ENCODE assay signal across 13 cellular contexts in genomic region chr15:70063992-70064379, GRCh38.
"Had no signal": no experiment of that assay in that cellular context is flagged by ENCODE, and none has a peak within 500 bp of the region (broad histone marks: within the 10 kb centered on the region; RNA-seq: fewer than 3 reads in every experiment).

No MANE protein-coding gene starts in this region.

- H3K36me3 Mint-ChIP-seq: activated naive CD8-positive, alpha-beta T cell had no signal

- H3K9me3 Mint-ChIP-seq: stimulated activated naive B cell treated with anti-CD40 and anti-IgM and Interleukin-4, amounts not matched to agents 10 μg/mL and 1 μg/mL and 100 μg/mL, for 72 hours; T-helper 1 cell treated with Interleukin-12 subunit alpha and Interleukin-12 subunit beta and Interleukin-4 antibody, amounts not matched to agents 30 μg/mL and 1 μg/mL, for 36 hours; type B pancreatic cell had no signal

- H3K27ac ChIP-seq: ovary, skin epidermis had no signal

- H3K27me3 ChIP-seq: breast epithelium, ovary had no signal

- H3K27me3 Mint-ChIP-seq: activated naive CD8-positive, alpha-beta T cell; stimulated activated naive B cell treated with anti-CD40 and anti-IgM and Interleukin-4, amounts not matched to agents 10 μg/mL and 1 μg/mL and 100 μg/mL, for 72 hours had no signal

- H3K4me1 Mint-ChIP-seq: stimulated activated naive B cell treated with anti-CD40 and anti-IgM and Interleukin-4, amounts not matched to agents 10 μg/mL and 1 μg/mL and 100 μg/mL, for 72 hours had no signal

- H3K4me3 ChIP-seq: breast epithelium, lung, ovary, skin epidermis had no signal

- ATAC-seq: stimulated activated naive B cell treated with anti-CD40 and anti-IgM and Interleukin-4, amounts not matched to agents 10 μg/mL and 1 μg/mL and 100 μg/mL, for 72 hours had no signal

- H3K4me1 ChIP-seq: breast epithelium had no signal

- H3K36me3 ChIP-seq: ovary had no signal

- H3K9me3 ChIP-seq: breast epithelium, ovary, SK-N-SH had no signal

- H3K4me3 Mint-ChIP-seq: activated naive CD8-positive, alpha-beta T cell; stimulated activated naive B cell treated with anti-CD40 and anti-IgM and Interleukin-4, amounts not matched to agents 10 μg/mL and 1 μg/mL and 100 μg/mL, for 72 hours; T-helper 1 cell treated with Interleukin-12 subunit alpha and Interleukin-12 subunit beta and Interleukin-4 antibody, amounts not matched to agents 30 μg/mL and 1 μg/mL, for 36 hours had no signal

- DNase-seq: activated effector memory CD4-positive, alpha-beta T cell treated with anti-CD3 and anti-CD28 coated beads, Interleukin-2, amount 50 U/mL, for 16 hours; dermis blood vessel endothelial cell; retina; SK-N-SH; stimulated activated naive B cell treated with anti-CD40 and anti-IgM and Interleukin-4, amounts not matched to agents 10 μg/mL and 1 μg/mL and 100 μg/mL, for 72 hours; substantia nigra had no signal

- H3K27ac Mint-ChIP-seq: activated naive CD8-positive, alpha-beta T cell; stimulated activated naive B cell treated with anti-CD40 and anti-IgM and Interleukin-4, amounts not matched to agents 10 μg/mL and 1 μg/mL and 100 μg/mL, for 72 hours; T-helper 1 cell treated with Interleukin-12 subunit alpha and Interleukin-12 subunit beta and Interleukin-4 antibody, amounts not matched to agents 30 μg/mL and 1 μg/mL, for 36 hours had no signal
